8 cellular contexts compared by ENCODE assay signal in genomic region chr4:43132010-43132582, GRCh38.
DNase-seq lines count a peak whose midpoint lies in the region; ATAC-seq, FAIRE-seq and TF ChIP-seq lines count a peak whose summit lies in the region.
"Had no signal": no experiment of that assay in that cellular context is flagged by ENCODE, and none has a peak within 500 bp of the region (broad histone marks: within the 10 kb centered on the region; RNA-seq: fewer than 3 reads in every experiment).

No MANE protein-coding gene starts in this region.

- no TSS peak for BruUV-seq in GM12878 (replicated peaks; lab: Mats Ljungman, UMichigan)

- RAD21 ChIA-PET in GM12878 (lab: Charles Lee; ENCODE audit: unreplicated experiment), result interaction anchor here (0.8 to 1.4 kb wide), 7 partner anchors 19 to 1500 kb away, joined by 3 to 5 read pairs (median 3); no protein-coding TSS in a partner anchor

- peak; percentile 97 for FAIRE-seq in GM12878 (lab: Jason Lieb, UNC)
- no peak for FAIRE-seq in kidney (lab: Jason Lieb, UNC)
- FAIRE-seq: colon had no signal

- H2AFZ ChIP-seq in OCI-LY1 (ENCODE audit: low read length) (no peak overlapping the region), GM12878 (ENCODE audit: control insufficient read depth, low read depth, low read length) (no peak overlapping the region)

- H3K9ac ChIP-seq in OCI-LY1 (ENCODE audit: low read length) (no peak overlapping the region), GM12878 (ENCODE audit: control insufficient read depth, insufficient read depth, low read length) (no peak overlapping the region), kidney (ENCODE audit: low read length in 2 of 2) (no peak overlapping the region)

- intact Hi-C loops in GM12878 (cut with micrococcal nuclease; ENCODE audit: unreplicated experiment), result loop anchor here (2.0 to 10.0 kb wide), 2 partner anchors 341 to 753 kb away; no protein-coding TSS in a partner anchor
- intact Hi-C loops in kidney (cut with DNase I), result no loop called here

- H3K9me2 ChIP-seq in OCI-LY1 (ENCODE audit: low read depth, low read length), result no peaks in the 10 kb centered on the region

- SMC1A ChIA-PET in GM12878 (lab: Charles Lee; ENCODE audit: uncharacterized antibody, unreplicated experiment), result interaction anchor here (0.6 to 1.6 kb wide), 15 partner anchors 12 to 1498 kb away, joined by 3 to 8 read pairs (median 3); no protein-coding TSS in a partner anchor

- no peaks in the 10 kb centered on the region for H4K20me1 ChIP-seq in OCI-LY1 (ENCODE audit: insufficient read depth, low read length)
- H4K20me1 ChIP-seq in GM12878 (ENCODE audit: control insufficient read depth, insufficient read depth), result no peaks in the 10 kb centered on the region

- peak; percentile 90 for ATAC-seq in GM21390 (IDR thresholded peaks at IDR 0.05; ENCODE audit: unreplicated experiment)
- ATAC-seq in GM12878, result peak; percentile 75

- no peak overlapping the region for H3K27ac ChIP-seq in OCI-LY1 (ENCODE audit: low read depth, low read length, poor library complexity, severe bottlenecking)
- H3K27ac ChIP-seq in GM12878 (ENCODE audit: control insufficient read depth, insufficient read depth), result no peak overlapping the region
- H3K27ac ChIP-seq in kidney (ENCODE audit: low read depth in 2 of 2, low read length in 2 of 2), result no peak overlapping the region

- H3K36me3 ChIP-seq in OCI-LY1 (ENCODE audit: insufficient read depth, low read length) (no peaks in the 10 kb centered on the region), GM12878 (ENCODE audit: control insufficient read depth in 2 of 2, insufficient read depth in 2 of 2, low read length in 1 of 2) (no peaks in the 10 kb centered on the region), kidney (ENCODE audit: control insufficient read depth in 1 of 2, insufficient read depth in 2 of 2, low read length in 2 of 2) (no peaks in the 10 kb centered on the region)

- TF ChIP-seq CTCF in OCI-LY1 (IDR thresholded peaks at IDR 0.05; ENCODE audit: low read length), result peak; percentile 90
- peak; percentile 80 to 93 (median 81); a peak in 5 of 6 replicates for TF ChIP-seq CTCF in GM12878 (IDR thresholded peaks at IDR 0.05 in 2 of 3, conservative IDR thresholded peaks at IDR 0.05 in 1 of 3; ENCODE audit: control insufficient read depth in 2 of 3, extremely low read depth in 1 of 3, insufficient read depth in 1 of 3, low read depth in 3 of 3, low read length in 3 of 3)
- TF ChIP-seq CTCF in kidney (IDR thresholded peaks at IDR 0.05; ENCODE audit: borderline replicate concordance, extremely low read depth, insufficient read depth), result peak; percentile 61

- peak; percentile 90 for TF ChIP-seq RAD21 in GM12878 (IDR thresholded peaks at IDR 0.05; ENCODE audit: insufficient read depth, low read depth, low read length)

- CTCF ChIA-PET in GM12878 (lab: Yijun Ruan, JAX), result interaction anchor here (0.6 to 2.2 kb wide), 15 partner anchors 9 to 1497 kb away, joined by 3 to 8 read pairs (median 5); no protein-coding TSS in a partner anchor

- no peak overlapping the region; the same call in 1 of the 2 replicates for H3K4me2 ChIP-seq in OCI-LY1 (ENCODE audit: low read length)
- H3K4me2 ChIP-seq in GM12878 (ENCODE audit: control insufficient read depth, insufficient read depth), result no peak overlapping the region

- POLR2A ChIA-PET in GM12878 (lab: Charles Lee), result interaction anchor here (0.6 kb wide), 1 partner anchor 329 kb away, joined by 4 read pairs; no protein-coding TSS in a partner anchor

- H3K4me3 ChIP-seq in OCI-LY1 (ENCODE audit: low read depth, low read length, poor library complexity, severe bottlenecking) (no peak overlapping the region), GM12878 (no peak overlapping the region), kidney (ENCODE audit: low read length in 2 of 2) (peak overlapping the region in 1 of 2 donors; percentile 14)

- no peaks in the 10 kb centered on the region for H3K4me1 ChIP-seq in OCI-LY1 (ENCODE audit: insufficient read depth, low read length, severe bottlenecking)
- no peaks in the 10 kb centered on the region for H3K4me1 ChIP-seq in GM12878 (ENCODE audit: control insufficient read depth, insufficient read depth, low read length)
- no peaks in the 10 kb centered on the region for H3K4me1 ChIP-seq in kidney (ENCODE audit: control insufficient read depth in 1 of 2, insufficient read depth in 1 of 2, low read depth in 1 of 2, low read length in 2 of 2)

- H3K79me2 ChIP-seq in OCI-LY1 (ENCODE audit: insufficient read depth, low read length), result no peaks in the 10 kb centered on the region
- H3K79me2 ChIP-seq in GM12878 (ENCODE audit: control insufficient read depth, insufficient read depth, low read length), result no peaks in the 10 kb centered on the region

- H3K9me3 ChIP-seq in OCI-LY1 (ENCODE audit: low read length) (no peaks in the 10 kb centered on the region), GM12878 (replicated peaks; ENCODE audit: control insufficient read depth, insufficient read depth, low read length) (no peaks in the 10 kb centered on the region), kidney (ENCODE audit: control insufficient read depth in 1 of 2, low read length in 2 of 2) (no peaks in the 10 kb centered on the region)

- in situ Hi-C loops in GM12878 (cut with MboI), result loop anchor here (10.0 kb wide), 2 partner anchors 333 to 1493 kb away; no protein-coding TSS in a partner anchor

- no peak for TF ChIP-seq POLR2A in GM12878 (IDR thresholded peaks at IDR 0.05; ENCODE audit: low read depth, low read length)

- no peak for TF ChIP-seq EP300 in GM12878 (IDR thresholded peaks at IDR 0.05; ENCODE audit: borderline replicate concordance in 1 of 2, control insufficient read depth in 1 of 2, low read depth in 2 of 2, low read length in 2 of 2)

- H3K27me3 ChIP-seq in OCI-LY1 (ENCODE audit: insufficient read depth, low read length) (no peaks in the 10 kb centered on the region), GM12878 (replicated peaks in 1 of 2; ENCODE audit: control insufficient read depth in 2 of 2, insufficient read depth in 2 of 2, low read length in 1 of 2) (no peaks in the 10 kb centered on the region)

- 9% methylated on average over 11 of the region's 11 CpGs for WGBS in GM12878 (ENCODE audit: insufficient coverage, insufficient replicate concordance, low lambda C conversion rate, missing lambda C conversion rate)

- peak; percentile 6 for DNase-seq in GF-D8 (lab: John Stamatoyannopoulos, UW)
- peak; percentile 69 for DNase-seq in HT1080 (ENCODE audit: low read depth)
- DNase-seq in GM12878 (ENCODE audit: low read depth, low spot score), result peak; percentile 3
- peak; percentile 43 for DNase-seq in kidney
- DNase-seq in stimulated activated CD4-positive, alpha-beta T cell treated with anti-CD3 and anti-CD28 coated beads, Interleukin-4, amount 100 ng/mL, for 48 hours (ENCODE audit: low read depth in 2 of 2), result peak; percentile 32 to 59

- H3F3A ChIP-seq in OCI-LY1 (ENCODE audit: insufficient read depth, low read length), result no peaks in the 10 kb centered on the region

TF ChIP-seq in GM12878, 131 proteins besides CTCF, POLR2A, EP300 and RAD21:
- TF ChIP-seq SMC3 (IDR thresholded peaks at IDR 0.05; ENCODE audit: borderline replicate concordance, low read length), result peak; percentile 96
- TF ChIP-seq ATF7 (IDR thresholded peaks at IDR 0.05; ENCODE audit: low read depth), result 0 out of 2 replicates have a peak, but pooled peaks have one; percentile 23
- TF ChIP-seq YY1 (IDR thresholded peaks at IDR 0.05; ENCODE audit: low read depth, low read length), result 0 out of 2 replicates have a peak, but pooled peaks have one; percentile 31
- no peak for TF ChIP-seq KLF5 (IDR thresholded peaks at IDR 0.05; ENCODE audit: partially characterized antibody)
- no peak for TF ChIP-seq EGR1 (IDR thresholded peaks at IDR 0.05; ENCODE audit: borderline replicate concordance in 1 of 2, low read depth in 2 of 2, low read length in 2 of 2)
- 0 out of 2 replicates have a peak, but pooled peaks have one; percentile 38 for TF ChIP-seq CBX5 (IDR thresholded peaks at IDR 0.05; ENCODE audit: low read depth)
- 0 out of 2 replicates have a peak, but pooled peaks have one; percentile 11 for TF ChIP-seq ZNF24 (IDR thresholded peaks at IDR 0.05)

Comparison
In these comparisons a context has a peak if more than half of its experiments do, and no peak if none do; other contexts are left out.
1. DNase-seq: peak in every context shown above with its lines; median percentile 69 in HT1080; 46 in stimulated activated CD4-positive, alpha-beta T cell treated with anti-CD3 and anti-CD28 coated beads, Interleukin-4, amount 100 ng/mL, for 48 hours; 43 in kidney; 6 in GF-D8; 3 in GM12878.